In genomic region chr2:229882583-229882982, GRCh38 we compare ENCODE assay signal across 13 cellular contexts.
"Had no signal": no experiment of that assay in that cellular context is flagged by ENCODE, and none has a peak within 500 bp of the region (broad histone marks: within the 10 kb centered on the region; RNA-seq: fewer than 3 reads in every experiment).

No MANE protein-coding gene starts in this region.

- H3K9me3 Mint-ChIP-seq: activated naive CD4-positive, alpha-beta T cell treated with anti-CD3 and anti-CD28 coated beads, Interleukin-2, amount 10 ng/mL, durations not matched to agents 7 days and 5 days had no signal

- ATAC-seq: gastroesophageal sphincter, left lung, right cardiac atrium had no signal

- DNase-seq: activated CD4-positive, alpha-beta T cell treated with anti-CD3 and anti-CD28 coated beads, Interleukin-2, amount 50 U/mL, for 1 hour; activated CD4-positive, CD25-positive, alpha-beta regulatory T cell; activated naive CD4-positive, alpha-beta T cell treated with anti-CD3 and anti-CD28 coated beads, Interleukin-2, amount 10 ng/mL, durations not matched to agents 7 days and 5 days; adrenal gland; islet precursor cell; left lung; mammary epithelial cell; right cardiac atrium; stimulated activated CD4-positive, alpha-beta T cell treated with anti-CD3 and anti-CD28 coated beads, Interleukin-4, amount 100 ng/mL, for 24 hours; stimulated activated naive CD4-positive, alpha-beta T cell treated with Interleukin-2 at 50 U/mL for 16 hours; substantia nigra; transverse colon had no signal

- H3K27me3 Mint-ChIP-seq: activated naive CD4-positive, alpha-beta T cell treated with anti-CD3 and anti-CD28 coated beads, Interleukin-2, amount 10 ng/mL, durations not matched to agents 7 days and 5 days had no signal

- H3K27ac Mint-ChIP-seq: activated naive CD4-positive, alpha-beta T cell treated with anti-CD3 and anti-CD28 coated beads, Interleukin-2, amount 10 ng/mL, durations not matched to agents 7 days and 5 days had no signal

- H3K4me3 Mint-ChIP-seq: activated naive CD4-positive, alpha-beta T cell treated with anti-CD3 and anti-CD28 coated beads, Interleukin-2, amount 10 ng/mL, durations not matched to agents 7 days and 5 days had no signal
